ENCODE assay signal across 18 cellular contexts in the genomic region with DNA sequence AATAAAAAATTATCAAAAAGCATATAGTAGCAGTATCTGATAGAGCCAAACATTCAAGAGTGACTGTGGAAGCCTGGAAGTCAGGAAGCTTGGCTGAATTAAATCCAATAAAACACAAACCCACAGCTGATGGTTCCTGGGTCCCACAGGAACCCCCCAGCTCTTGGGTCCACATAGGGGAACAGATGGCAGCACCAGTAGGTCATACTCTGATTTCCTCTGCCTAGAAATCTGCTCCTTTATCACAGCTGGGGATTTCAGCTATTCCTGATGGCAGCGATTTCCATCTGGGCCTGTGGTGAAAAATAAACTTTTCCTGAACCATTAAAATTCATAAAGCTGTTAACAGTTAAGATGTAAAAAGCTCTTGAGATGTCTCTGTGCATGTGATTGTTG.
A peak's percentile ranks its signal among the peaks of the same experiment; 100 is the strongest.
DNase-seq lines count a peak whose midpoint lies in the region; ATAC-seq and TF ChIP-seq lines count a peak whose summit lies in the region.
"Had no signal": no experiment of that assay in that cellular context is flagged by ENCODE, and none has a peak within 500 bp of the region (broad histone marks: within the 10 kb centered on the region; RNA-seq: fewer than 3 reads in every experiment).

No MANE protein-coding gene starts in this region.

- H2AFZ ChIP-seq in SK-N-SH (ENCODE audit: low read depth), result no peak overlapping the region

- no peak overlapping the region for H3K27ac Mint-ChIP-seq in MCF 10A (ENCODE audit: low read depth, unreplicated experiment)

- BruUV-seq in MCF 10A (replicated peaks; lab: Mats Ljungman, UMichigan), result no TSS peak

- no peaks in the 10 kb centered on the region for H3K27me3 Mint-ChIP-seq in MCF 10A (ENCODE audit: insufficient read depth, unreplicated experiment)

- no peak for TF ChIP-seq EP300 in SK-N-SH (IDR thresholded peaks at IDR 0.05; ENCODE audit: borderline replicate concordance in 1 of 2, low read depth in 1 of 2, low read length in 1 of 2)
- no peak for TF ChIP-seq EP300 in esophagus muscularis mucosa (IDR thresholded peaks at IDR 0.05)

- no peak overlapping the region for H3K9ac ChIP-seq in SK-N-SH
- H3K9ac ChIP-seq: BLaER1 treated with 17β-estradiol and CSF1 and Interleukin-3, amounts not matched to agents 10 nM and 100 nM had no signal

- intact Hi-C loops in esophagus muscularis mucosa (cut with DNase I), result no loop called here
- intact Hi-C loops in MCF 10A (cut with micrococcal nuclease), result no loop called here

- peak overlapping the region; percentile 72 to 76 for H3K27ac ChIP-seq in SK-N-SH (ENCODE audit: low read depth in 2 of 2, low read length in 1 of 2)
- no peak overlapping the region for H3K27ac ChIP-seq in esophagus muscularis mucosa (replicated peaks in 1 of 4)
- peak overlapping the region in 12 of 21 experiments; percentile 3 to 66 (median 22) for H3K27ac ChIP-seq in skin epidermis
- H3K27ac ChIP-seq: BLaER1 treated with 17β-estradiol and CSF1 and Interleukin-3, amounts not matched to agents 10 nM and 100 nM; SJSA1 had no signal

- no peak overlapping the region for H3K4me3 Mint-ChIP-seq in MCF 10A (ENCODE audit: unreplicated experiment)
- H3K4me3 Mint-ChIP-seq: CD4-positive, alpha-beta memory T cell had no signal

- peaks cover 18% of the 10 kb centered on the region for H3K4me1 Mint-ChIP-seq in MCF 10A (ENCODE audit: insufficient read depth, unreplicated experiment)
- H3K4me1 Mint-ChIP-seq: CD4-positive, alpha-beta memory T cell had no signal

- peaks cover 25% of the 10 kb centered on the region for H3F3A ChIP-seq in SK-N-SH (replicated peaks; ENCODE audit: insufficient read depth)

- no peaks in the 10 kb centered on the region for H3K36me3 ChIP-seq in SK-N-SH (replicated peaks in 1 of 2; ENCODE audit: control insufficient read depth in 1 of 2, insufficient read depth in 2 of 2, low read length in 1 of 2)
- no peaks in the 10 kb centered on the region for H3K36me3 ChIP-seq in esophagus muscularis mucosa
- H3K36me3 ChIP-seq: BLaER1 treated with 17β-estradiol and CSF1 and Interleukin-3, amounts not matched to agents 10 nM and 100 nM; SJSA1 had no signal

- CTCF ChIA-PET in SK-N-SH (lab: Yijun Ruan, JAX) (interaction anchor here (0.9 to 1.1 kb wide), 2 partner anchors 24 to 75 kb away, joined by 3 read pairs; no protein-coding TSS in a partner anchor), MCF 10A (lab: Yijun Ruan, JAX) (interaction anchor here (0.8 to 2.1 kb wide), 3 partner anchors 10 to 51 kb away, joined by 3 to 5 read pairs (median 4); no protein-coding TSS in a partner anchor)

- no peaks in the 10 kb centered on the region for H3K9me3 Mint-ChIP-seq in MCF 10A (ENCODE audit: unreplicated experiment)

- no peak for ATAC-seq in SK-N-SH treated with all-trans-retinoic acid at 6 μM for 48 hours
- no peak for ATAC-seq in GM21423 (IDR thresholded peaks at IDR 0.05; ENCODE audit: unreplicated experiment)
- no peak for ATAC-seq in HG03196 (IDR thresholded peaks at IDR 0.05; ENCODE audit: unreplicated experiment)

- POLR2A ChIA-PET in SK-N-SH (lab: Yijun Ruan, JAX) (interaction anchor here (0.8 kb wide), 1 partner anchor 23 kb away, joined by 3 read pairs; no protein-coding TSS in a partner anchor), MCF 10A (lab: Yijun Ruan, JAX) (interaction anchor here (0.7 to 2.9 kb wide), 13 partner anchors 8 to 125 kb away, joined by 3 to 9 read pairs (median 3); no protein-coding TSS in a partner anchor)

- no peaks in the 10 kb centered on the region for H3K36me3 Mint-ChIP-seq in MCF 10A (ENCODE audit: insufficient read depth, unreplicated experiment)
- H3K36me3 Mint-ChIP-seq: CD4-positive, alpha-beta memory T cell had no signal

- no peak overlapping the region for H3K4me2 ChIP-seq in SK-N-SH
- H3K4me2 ChIP-seq: BLaER1 treated with 17β-estradiol and CSF1 and Interleukin-3, amounts not matched to agents 10 nM and 100 nM had no signal

- H3K9me3 ChIP-seq in SK-N-SH, result no peaks in the 10 kb centered on the region
- H3K9me3 ChIP-seq in esophagus muscularis mucosa, result no peaks in the 10 kb centered on the region
- H3K9me3 ChIP-seq: BLaER1 treated with 17β-estradiol and CSF1 and Interleukin-3, amounts not matched to agents 10 nM and 100 nM; Caco-2; SJSA1 had no signal

- H3K9me2 ChIP-seq in SK-N-SH, result no peaks in the 10 kb centered on the region

- H3K4me1 ChIP-seq in SK-N-SH (ENCODE audit: control insufficient read depth in 1 of 2, insufficient read depth in 2 of 2, low read depth in 1 of 2, low read length in 1 of 2), result peaks cover 20 to 44% of the 10 kb centered on the region in 2 experiments
- H3K4me1 ChIP-seq in esophagus muscularis mucosa, result peaks cover 3 to 10% (median 6%) of the 10 kb centered on the region in 4 donors
- H3K4me1 ChIP-seq: BLaER1 treated with 17β-estradiol and CSF1 and Interleukin-3, amounts not matched to agents 10 nM and 100 nM; Caco-2 had no signal

- no peak for TF ChIP-seq CTCF in SK-N-SH (IDR thresholded peaks at IDR 0.05)
- no peak for TF ChIP-seq CTCF in esophagus muscularis mucosa (IDR thresholded peaks at IDR 0.05)
- no peak for TF ChIP-seq CTCF in MCF 10A (IDR thresholded peaks at IDR 0.05; ENCODE audit: unreplicated experiment)

- no peaks in the 10 kb centered on the region for H4K20me1 ChIP-seq in SK-N-SH (ENCODE audit: insufficient read depth)
- H4K20me1 ChIP-seq: BLaER1 treated with 17β-estradiol and CSF1 and Interleukin-3, amounts not matched to agents 10 nM and 100 nM had no signal

- no peak for TF ChIP-seq POLR2A in esophagus muscularis mucosa (IDR thresholded peaks at IDR 0.05; ENCODE audit: low read depth)

- DNase-seq in SK-N-SH (no peak), NCI-H69 (lab: John Stamatoyannopoulos, UW) (peak; percentile 91), esophagus muscularis mucosa (ENCODE audit: extremely low spot score) (peak; percentile 45), MCF 10A (ENCODE audit: unreplicated experiment) (no peak)
- DNase-seq: 8988T; Caco-2; CD4-positive, alpha-beta memory T cell; DMS153; MM.1S; NCI-H1092; NCI-H1436 treated with DMSO at 0.1 percent for 48 hours; NCI-H2029 treated with DMSO at 0.1 percent for 48 hours had no signal

- WGBS in SK-N-SH (ENCODE audit: low lambda C conversion rate), result 100% methylated on average over 1 of the region's 1 CpG
- WGBS in esophagus muscularis mucosa, result 78% methylated on average over 1 of the region's 1 CpG

- no peak for TF ChIP-seq RAD21 in SK-N-SH (IDR thresholded peaks at IDR 0.05; ENCODE audit: low read length)

- H3K27me3 ChIP-seq in SK-N-SH (ENCODE audit: insufficient read depth) (no peaks in the 10 kb centered on the region), esophagus muscularis mucosa (no peaks in the 10 kb centered on the region)
- H3K27me3 ChIP-seq: BLaER1 treated with 17β-estradiol and CSF1 and Interleukin-3, amounts not matched to agents 10 nM and 100 nM; SJSA1 had no signal

- H3K4me3 ChIP-seq in SK-N-SH (ENCODE audit: low read depth in 2 of 2, low read length in 1 of 2), result no peak overlapping the region
- H3K4me3 ChIP-seq in esophagus muscularis mucosa, result no peak overlapping the region
- H3K4me3 ChIP-seq in skin epidermis, result no peak overlapping the region
- H3K4me3 ChIP-seq: BLaER1 treated with 17β-estradiol and CSF1 and Interleukin-3, amounts not matched to agents 10 nM and 100 nM; SJSA1 had no signal

- H3K79me2 ChIP-seq in SK-N-SH (ENCODE audit: insufficient read depth), result no peaks in the 10 kb centered on the region

TF ChIP-seq in SK-N-SH, 30 proteins besides CTCF, POLR2A, EP300 and RAD21 (continues in another document):
- TF ChIP-seq TAF1 (IDR thresholded peaks at IDR 0.05; ENCODE audit: borderline replicate concordance, low read depth, low read length) (no peak), ELF1 (IDR thresholded peaks at IDR 0.05) (no peak)

TF ChIP-seq in SK-N-SH treated with all-trans-retinoic acid at 6 μM for 48 hours, 23 proteins besides CTCF, POLR2A, EP300 and RAD21 (continues in another document):
- no peak for TF ChIP-seq ISL1 (CRISPR knock-in tag; IDR thresholded peaks at IDR 0.05)
- TF ChIP-seq, protein P1, sequence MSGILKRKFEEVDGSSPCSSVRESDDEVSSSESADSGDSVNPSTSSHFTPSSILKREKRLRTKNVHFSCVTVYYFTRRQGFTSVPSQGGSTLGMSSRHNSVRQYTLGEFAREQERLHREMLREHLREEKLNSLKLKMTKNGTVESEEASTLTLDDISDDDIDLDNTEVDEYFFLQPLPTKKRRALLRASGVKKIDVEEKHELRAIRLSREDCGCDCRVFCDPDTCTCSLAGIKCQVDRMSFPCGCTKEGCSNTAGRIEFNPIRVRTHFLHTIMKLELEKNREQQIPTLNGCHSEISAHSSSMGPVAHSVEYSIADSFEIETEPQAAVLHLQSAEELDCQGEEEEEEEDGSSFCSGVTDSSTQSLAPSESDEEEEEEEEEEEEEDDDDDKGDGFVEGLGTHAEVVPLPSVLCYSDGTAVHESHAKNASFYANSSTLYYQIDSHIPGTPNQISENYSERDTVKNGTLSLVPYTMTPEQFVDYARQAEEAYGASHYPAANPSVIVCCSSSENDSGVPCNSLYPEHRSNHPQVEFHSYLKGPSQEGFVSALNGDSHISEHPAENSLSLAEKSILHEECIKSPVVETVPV (CRISPR knock-in tag; IDR thresholded peaks at IDR 0.05), result no peak
- no peak for TF ChIP-seq ZNF565 (CRISPR knock-in tag; conservative IDR thresholded peaks at IDR 0.05; ENCODE audit: low read depth)
- no peak for TF ChIP-seq ZNF8 (CRISPR knock-in tag; IDR thresholded peaks at IDR 0.05)
- TF ChIP-seq, protein P2, sequence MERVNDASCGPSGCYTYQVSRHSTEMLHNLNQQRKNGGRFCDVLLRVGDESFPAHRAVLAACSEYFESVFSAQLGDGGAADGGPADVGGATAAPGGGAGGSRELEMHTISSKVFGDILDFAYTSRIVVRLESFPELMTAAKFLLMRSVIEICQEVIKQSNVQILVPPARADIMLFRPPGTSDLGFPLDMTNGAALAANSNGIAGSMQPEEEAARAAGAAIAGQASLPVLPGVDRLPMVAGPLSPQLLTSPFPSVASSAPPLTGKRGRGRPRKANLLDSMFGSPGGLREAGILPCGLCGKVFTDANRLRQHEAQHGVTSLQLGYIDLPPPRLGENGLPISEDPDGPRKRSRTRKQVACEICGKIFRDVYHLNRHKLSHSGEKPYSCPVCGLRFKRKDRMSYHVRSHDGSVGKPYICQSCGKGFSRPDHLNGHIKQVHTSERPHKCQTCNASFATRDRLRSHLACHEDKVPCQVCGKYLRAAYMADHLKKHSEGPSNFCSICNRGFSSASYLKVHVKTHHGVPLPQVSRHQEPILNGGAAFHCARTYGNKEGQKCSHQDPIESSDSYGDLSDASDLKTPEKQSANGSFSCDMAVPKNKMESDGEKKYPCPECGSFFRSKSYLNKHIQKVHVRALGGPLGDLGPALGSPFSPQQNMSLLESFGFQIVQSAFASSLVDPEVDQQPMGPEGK (CRISPR knock-in tag; IDR thresholded peaks at IDR 0.05; ENCODE audit: borderline replicate concordance), result no peak
- TF ChIP-seq ZC3H10 (CRISPR knock-in tag; IDR thresholded peaks at IDR 0.05), result no peak

Comparison
In these comparisons a context has a peak if more than half of its experiments do, and no peak if none do; other contexts are left out.
1. DNase-seq: peak in NCI-H69 (single experiment) and esophagus muscularis mucosa (single experiment); none in SK-N-SH (single experiment) and MCF 10A (single experiment).
2. H3K27ac ChIP-seq: peak in SK-N-SH (2 of 2) and skin epidermis (12 of 21); none in esophagus muscularis mucosa (0 of 4).